20 cellular contexts compared by ENCODE assay signal in genomic region chr5:176653986-176654385, GRCh38. TPM values are rescaled to one million over a fixed set of nuclear protein-coding genes. Genes with fewer than 3 reads are reported as not detected.
DNase-seq lines count a peak whose midpoint lies in the region; ATAC-seq lines count a peak whose summit lies in the region.
"Had no signal": no experiment of that assay in that cellular context is flagged by ENCODE, and none has a peak within 500 bp of the region (broad histone marks: within the 10 kb centered on the region; RNA-seq: fewer than 3 reads in every experiment).

No MANE protein-coding gene starts in this region.

- peaks cover 4% of the 10 kb centered on the region for H3K9me3 Mint-ChIP-seq in activated CD4-positive, alpha-beta T cell treated with anti-CD3 and anti-CD28 coated beads, Interleukin-2, amount 10 ng/mL, durations not matched to agents 24 days and 14 days
- no peaks in the 10 kb centered on the region for H3K9me3 Mint-ChIP-seq in activated T-helper 2 cell treated with anti-CD3 and anti-CD28 coated beads, Interferon-gamma antibody, Interleukin-2, Interleukin-4, amounts not matched to agents 10 μg/mL and 5 μg/mL and 100 μg/mL, durations not matched to agents 14 hours and 24 hours and 36 hours
- H3K9me3 Mint-ChIP-seq: neural crest cell had no signal

- intact Hi-C loops in activated CD4-positive, alpha-beta T cell treated with anti-CD3 and anti-CD28 coated beads, Interleukin-2, amount 10 ng/mL, durations not matched to agents 24 days and 14 days (cut with micrococcal nuclease): loop anchor here (10.0 kb wide), 1 partner anchor 161 kb away; the partner anchor contains the start of gene UNC5A
- intact Hi-C loops in activated T-helper 2 cell treated with anti-CD3 and anti-CD28 coated beads, Interferon-gamma antibody, Interleukin-2, Interleukin-4, amounts not matched to agents 10 μg/mL and 5 μg/mL and 100 μg/mL, durations not matched to agents 14 hours and 24 hours and 36 hours (cut with micrococcal nuclease): no loop called here

- H3K36me3 Mint-ChIP-seq in activated CD4-positive, alpha-beta T cell treated with anti-CD3 and anti-CD28 coated beads, Interleukin-2, amount 10 ng/mL, durations not matched to agents 24 days and 14 days (ENCODE audit: low read depth): peaks cover 35% of the 10 kb centered on the region
- H3K36me3 Mint-ChIP-seq in activated T-helper 2 cell treated with anti-CD3 and anti-CD28 coated beads, Interferon-gamma antibody, Interleukin-2, Interleukin-4, amounts not matched to agents 10 μg/mL and 5 μg/mL and 100 μg/mL, durations not matched to agents 14 hours and 24 hours and 36 hours (ENCODE audit: low read depth): peaks cover 29% of the 10 kb centered on the region

- ATAC-seq in HG03457 (IDR thresholded peaks at IDR 0.05; ENCODE audit: unreplicated experiment): no peak

- H3K4me1 Mint-ChIP-seq in activated CD4-positive, alpha-beta T cell treated with anti-CD3 and anti-CD28 coated beads, Interleukin-2, amount 10 ng/mL, durations not matched to agents 24 days and 14 days: peaks cover 53% of the 10 kb centered on the region
- H3K4me1 Mint-ChIP-seq in activated T-helper 2 cell treated with anti-CD3 and anti-CD28 coated beads, Interferon-gamma antibody, Interleukin-2, Interleukin-4, amounts not matched to agents 10 μg/mL and 5 μg/mL and 100 μg/mL, durations not matched to agents 14 hours and 24 hours and 36 hours (ENCODE audit: low read depth): peaks cover 40% of the 10 kb centered on the region

- peak overlapping the region; percentile 79 for H3K27ac Mint-ChIP-seq in activated CD4-positive, alpha-beta T cell treated with anti-CD3 and anti-CD28 coated beads, Interleukin-2, amount 10 ng/mL, durations not matched to agents 24 days and 14 days
- peak overlapping the region; percentile 63 for H3K27ac Mint-ChIP-seq in activated T-helper 2 cell treated with anti-CD3 and anti-CD28 coated beads, Interferon-gamma antibody, Interleukin-2, Interleukin-4, amounts not matched to agents 10 μg/mL and 5 μg/mL and 100 μg/mL, durations not matched to agents 14 hours and 24 hours and 36 hours

- H3K4me3 Mint-ChIP-seq in activated CD4-positive, alpha-beta T cell treated with anti-CD3 and anti-CD28 coated beads, Interleukin-2, amount 10 ng/mL, durations not matched to agents 24 days and 14 days: peak overlapping the region; percentile 44
- no peak overlapping the region for H3K4me3 Mint-ChIP-seq in activated T-helper 2 cell treated with anti-CD3 and anti-CD28 coated beads, Interferon-gamma antibody, Interleukin-2, Interleukin-4, amounts not matched to agents 10 μg/mL and 5 μg/mL and 100 μg/mL, durations not matched to agents 14 hours and 24 hours and 36 hours (ENCODE audit: low read depth)
- H3K4me3 Mint-ChIP-seq: neural crest cell had no signal

- no peak for DNase-seq in activated CD4-positive, alpha-beta T cell treated with anti-CD3 and anti-CD28 coated beads, Interleukin-2, amount 10 ng/mL, durations not matched to agents 24 days and 14 days
- DNase-seq in activated CD4-positive, alpha-beta T cell treated with anti-CD3 and anti-CD28 coated beads for 4 hours: no peak
- DNase-seq in DMS53 (lab: John Stamatoyannopoulos, UW) (peak; percentile 55), myocyte (ENCODE audit: low read depth) (peak; percentile 44), putamen (ENCODE audit: low spot score) (no peak), hippocampal formation (lab: John Stamatoyannopoulos, UW) (no peak)
- no peak for DNase-seq in activated T-helper 2 cell treated with anti-CD3 and anti-CD28 coated beads, Interferon-gamma antibody, Interleukin-2, Interleukin-4, amounts not matched to agents 10 μg/mL and 5 μg/mL and 100 μg/mL, durations not matched to agents 14 hours and 24 hours and 36 hours (ENCODE audit: low spot score)
- DNase-seq: activated effector memory CD4-positive, alpha-beta T cell treated with Interleukin-2 at 50 U/mL for 16 hours; COR-L47; cortex of kidney; islet precursor cell; KBM-7; NCI-H1417; NCI-H510A had no signal

- peaks cover 3% of the 10 kb centered on the region for H3K27me3 Mint-ChIP-seq in activated CD4-positive, alpha-beta T cell treated with anti-CD3 and anti-CD28 coated beads, Interleukin-2, amount 10 ng/mL, durations not matched to agents 24 days and 14 days
- H3K27me3 Mint-ChIP-seq in activated T-helper 2 cell treated with anti-CD3 and anti-CD28 coated beads, Interferon-gamma antibody, Interleukin-2, Interleukin-4, amounts not matched to agents 10 μg/mL and 5 μg/mL and 100 μg/mL, durations not matched to agents 14 hours and 24 hours and 36 hours (ENCODE audit: low read depth): no peaks in the 10 kb centered on the region

RNA-seq across cellular contexts. Expression of gene TSPAN17, which starts 6.7 kb away (rescaled TPM):
- 29.3 and 32.0 TPM in 2 replicates for total RNA-seq in activated CD4-positive, alpha-beta T cell treated with anti-CD3 and anti-CD28 coated beads, Interleukin-2, amount 10 ng/mL, durations not matched to agents 24 days and 14 days
- total RNA-seq in activated T-helper 2 cell treated with anti-CD3 and anti-CD28 coated beads, Interferon-gamma antibody, Interleukin-2, Interleukin-4, amounts not matched to agents 10 μg/mL and 5 μg/mL and 100 μg/mL, durations not matched to agents 14 hours and 24 hours and 36 hours: 32.7 and 33.9 TPM in 2 replicates
- 47.9 and 50.0 TPM in 2 replicates for total RNA-seq in myocyte
- polyA plus RNA-seq in myocyte (2012): 70.8 TPM

RNA-seq across cellular contexts. Expression of gene EIF4E1B, which starts 23.5 kb away (rescaled TPM):
- total RNA-seq in activated CD4-positive, alpha-beta T cell treated with anti-CD3 and anti-CD28 coated beads, Interleukin-2, amount 10 ng/mL, durations not matched to agents 24 days and 14 days: not detected in 2 replicates
- total RNA-seq in activated T-helper 2 cell treated with anti-CD3 and anti-CD28 coated beads, Interferon-gamma antibody, Interleukin-2, Interleukin-4, amounts not matched to agents 10 μg/mL and 5 μg/mL and 100 μg/mL, durations not matched to agents 14 hours and 24 hours and 36 hours: not detected in 2 replicates
- total RNA-seq in myocyte: not detected in 2 replicates
- not detected for polyA plus RNA-seq in myocyte (2012)
- total RNA-seq: A673, esophagus muscularis mucosa, neural crest cell, renal cortical epithelial cell, SK-MEL-5 had no signal

RNA-seq across cellular contexts. Expression of gene SNCB, which starts 23.7 kb away (rescaled TPM):
- total RNA-seq in activated CD4-positive, alpha-beta T cell treated with anti-CD3 and anti-CD28 coated beads, Interleukin-2, amount 10 ng/mL, durations not matched to agents 24 days and 14 days: not detected in 2 replicates
- not detected in 2 replicates for total RNA-seq in activated T-helper 2 cell treated with anti-CD3 and anti-CD28 coated beads, Interferon-gamma antibody, Interleukin-2, Interleukin-4, amounts not matched to agents 10 μg/mL and 5 μg/mL and 100 μg/mL, durations not matched to agents 14 hours and 24 hours and 36 hours
- 0.16 and 1.0 TPM in 2 replicates for total RNA-seq in myocyte
- 0.42 TPM for polyA plus RNA-seq in myocyte (2012)
- total RNA-seq: A673, esophagus muscularis mucosa, renal cortical epithelial cell had no signal

RNA-seq across cellular contexts. Expression of gene GPRIN1, which starts 44.0 kb away (rescaled TPM):
- 3.7 TPM in 2 replicates for total RNA-seq in activated CD4-positive, alpha-beta T cell treated with anti-CD3 and anti-CD28 coated beads, Interleukin-2, amount 10 ng/mL, durations not matched to agents 24 days and 14 days
- total RNA-seq in activated T-helper 2 cell treated with anti-CD3 and anti-CD28 coated beads, Interferon-gamma antibody, Interleukin-2, Interleukin-4, amounts not matched to agents 10 μg/mL and 5 μg/mL and 100 μg/mL, durations not matched to agents 14 hours and 24 hours and 36 hours: 3.0 and 3.6 TPM in 2 replicates
- 5.2 and 9.6 TPM in 2 replicates for total RNA-seq in myocyte
- polyA plus RNA-seq in myocyte (2012): 2.4 TPM

Comparison
In these comparisons a context has a peak if more than half of its experiments do, and no peak if none do; other contexts are left out.
1. DNase-seq: peak in DMS53 (single experiment) and myocyte (single experiment); none in activated CD4-positive, alpha-beta T cell treated with anti-CD3 and anti-CD28 coated beads, Interleukin-2, amount 10 ng/mL, durations not matched to agents 24 days and 14 days (single experiment), activated CD4-positive, alpha-beta T cell treated with anti-CD3 and anti-CD28 coated beads for 4 hours (0 of 2), activated T-helper 2 cell treated with anti-CD3 and anti-CD28 coated beads, Interferon-gamma antibody, Interleukin-2, Interleukin-4, amounts not matched to agents 10 μg/mL and 5 μg/mL and 100 μg/mL, durations not matched to agents 14 hours and 24 hours and 36 hours (single experiment), putamen (single experiment) and hippocampal formation (0 of 2).